Comparison of ENCODE assay signal across 9 cellular contexts in genomic region chr2:224973112-224974016, GRCh38.
DNase-seq lines count a peak whose midpoint lies in the region; ATAC-seq and TF ChIP-seq lines count a peak whose summit lies in the region.
"Had no signal": no experiment of that assay in that cellular context is flagged by ENCODE, and none has a peak within 500 bp of the region (broad histone marks: within the 10 kb centered on the region; RNA-seq: fewer than 3 reads in every experiment).

No MANE protein-coding gene starts in this region.

- H3K9ac ChIP-seq in Karpas-422 (ENCODE audit: low read length) = no peak overlapping the region

- peak; percentile 22 for DNase-seq in stimulated activated CD8-positive, alpha-beta memory T cell treated with anti-CD3 and anti-CD28 coated beads, Interleukin-4, amount 100 ng/mL, for 24 hours (ENCODE audit: low read depth)
- DNase-seq in stimulated activated CD8-positive, alpha-beta memory T cell treated with anti-CD3 and anti-CD28 coated beads, Interleukin-4, amount 100 ng/mL, for 48 hours = no peak
- DNase-seq in Peyer's patch (peak in 2 of 3 donors; percentile 65 to 73), foreskin keratinocyte (peak in 1 of 2 donors; percentile 24), Karpas-422 (no peak)
- DNase-seq: WERI-Rb-1 had no signal

- H3K27ac ChIP-seq in Peyer's patch = peak overlapping the region in 3 of 4 donors; percentile 47 to 52 (median 50)
- no peak overlapping the region for H3K27ac ChIP-seq in foreskin keratinocyte
- H3K27ac ChIP-seq in Karpas-422 (ENCODE audit: low read length) = no peak overlapping the region
- H3K27ac ChIP-seq: WERI-Rb-1 had no signal

- TF ChIP-seq CTCF in Peyer's patch (IDR thresholded peaks at IDR 0.05) = no peak
- TF ChIP-seq CTCF in foreskin keratinocyte (conservative IDR thresholded peaks at IDR 0.05) = no peak

- H3K79me2 ChIP-seq in Karpas-422 (ENCODE audit: low read length) = no peaks in the 10 kb centered on the region

- H3K9me3 ChIP-seq in Peyer's patch = no peaks in the 10 kb centered on the region
- no peaks in the 10 kb centered on the region for H3K9me3 ChIP-seq in Karpas-422 (ENCODE audit: low read length)

- no peaks in the 10 kb centered on the region for H4K20me1 ChIP-seq in Karpas-422 (ENCODE audit: insufficient read depth, low read depth, low read length)

- ATAC-seq in foreskin keratinocyte = peak; percentile 81
- no peak for ATAC-seq in HG02840 (IDR thresholded peaks at IDR 0.05; ENCODE audit: low FRiP score, unreplicated experiment)
- no peak for ATAC-seq in HG03039 (IDR thresholded peaks at IDR 0.05; ENCODE audit: unreplicated experiment)
- ATAC-seq in HG02885 (IDR thresholded peaks at IDR 0.05; ENCODE audit: poor library complexity, unreplicated experiment) = no peak

- H3K4me3 ChIP-seq in Peyer's patch (no peak overlapping the region), Karpas-422 (ENCODE audit: low read length) (no peak overlapping the region)

- no peaks in the 10 kb centered on the region for H3K9me2 ChIP-seq in Karpas-422 (replicated peaks; ENCODE audit: insufficient read depth, low read length)

- TF ChIP-seq POLR2A in Peyer's patch (IDR thresholded peaks at IDR 0.05) = no peak

- no peaks in the 10 kb centered on the region for H3K27me3 ChIP-seq in Peyer's patch
- no peaks in the 10 kb centered on the region for H3K27me3 ChIP-seq in foreskin keratinocyte
- H3K27me3 ChIP-seq in Karpas-422 (ENCODE audit: low read length) = no peaks in the 10 kb centered on the region

- H3K4me1 ChIP-seq in Peyer's patch (peaks cover 0 to 25% (median 7%) of the 10 kb centered on the region in 4 donors), foreskin keratinocyte (peaks cover 14% of the 10 kb centered on the region), Karpas-422 (ENCODE audit: low read length) (peaks cover 7% of the 10 kb centered on the region)

- H3K36me3 ChIP-seq in Peyer's patch = no peaks in the 10 kb centered on the region
- no peaks in the 10 kb centered on the region for H3K36me3 ChIP-seq in Karpas-422 (ENCODE audit: insufficient read depth, low read length)
- H3K36me3 ChIP-seq: WERI-Rb-1 had no signal

- H2AFZ ChIP-seq in Karpas-422 (ENCODE audit: low read length) = no peak overlapping the region

- H3K4me2 ChIP-seq in Karpas-422 (ENCODE audit: low read depth, low read length, poor library complexity, severe bottlenecking) = no peak overlapping the region

Comparison
In these comparisons a context has a peak if more than half of its experiments do, and no peak if none do; other contexts are left out.
1. DNase-seq: peak in stimulated activated CD8-positive, alpha-beta memory T cell treated with anti-CD3 and anti-CD28 coated beads, Interleukin-4, amount 100 ng/mL, for 24 hours (single experiment) and Peyer's patch (2 of 3); none in stimulated activated CD8-positive, alpha-beta memory T cell treated with anti-CD3 and anti-CD28 coated beads, Interleukin-4, amount 100 ng/mL, for 48 hours (single experiment) and Karpas-422 (single experiment).
2. H3K27ac ChIP-seq: peak in Peyer's patch (3 of 4); none in foreskin keratinocyte (single experiment) and Karpas-422 (single experiment).